Comparison of ENCODE assay signal across 8 cellular contexts in the genomic region with DNA sequence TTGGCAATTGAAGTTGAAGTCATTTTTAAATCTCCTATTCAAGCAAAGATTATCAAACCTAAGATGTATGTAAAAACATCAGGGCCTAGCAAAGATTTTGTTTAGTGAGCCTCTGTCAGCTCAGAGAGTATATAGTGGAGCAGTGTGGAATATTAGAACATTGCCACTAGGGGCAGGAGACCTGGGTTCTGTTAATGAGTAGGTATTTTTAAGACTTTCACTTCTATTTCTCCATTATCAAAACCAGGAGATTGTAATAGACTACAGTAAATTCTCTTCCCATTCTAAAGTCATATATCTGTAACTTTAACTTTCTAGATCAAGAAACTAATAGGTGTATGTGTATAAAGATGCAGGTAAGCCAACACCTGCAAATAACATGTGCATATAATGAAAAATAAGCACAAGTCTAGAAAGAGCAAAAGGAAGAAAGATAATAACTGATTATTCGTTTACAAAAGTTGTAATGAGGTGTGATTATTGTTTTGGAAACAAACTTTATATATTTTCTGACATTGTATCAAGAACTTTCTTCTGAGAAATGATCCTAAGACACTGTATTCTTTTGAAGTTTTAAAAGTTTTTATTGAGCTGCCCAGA.
DNase-seq lines count a peak whose midpoint lies in the region; ATAC-seq, FAIRE-seq and TF ChIP-seq lines count a peak whose summit lies in the region.

No MANE protein-coding gene starts in this region.

- TF ChIP-seq POLR2A in Peyer's patch (IDR thresholded peaks at IDR 0.05): no peak

- H3K36me3 Mint-ChIP-seq in stimulated activated naive B cell treated with anti-CD40 and anti-IgM and Interleukin-4, amounts not matched to agents 10 μg/mL and 1 μg/mL and 100 μg/mL, for 72 hours: no peaks in the 10 kb centered on the region

- H3K4me3 ChIP-seq in brain microvascular endothelial cell (ENCODE audit: low read depth, low read length): no peak overlapping the region
- H3K4me3 ChIP-seq in Peyer's patch: no peak overlapping the region

- peak; percentile 69 for FAIRE-seq in D721Med (lab: Jason Lieb, UNC)

- no peaks in the 10 kb centered on the region for H3K36me3 ChIP-seq in brain microvascular endothelial cell (replicated peaks)
- H3K36me3 ChIP-seq in Peyer's patch: no peaks in the 10 kb centered on the region

- TF ChIP-seq CTCF in D721Med (IDR thresholded peaks at IDR 0.05; ENCODE audit: insufficient read depth, missing control alignments) (peak; percentile 49), GM20000 (IDR thresholded peaks at IDR 0.05; ENCODE audit: extremely low read depth, missing control alignments) (peak; percentile 14), brain microvascular endothelial cell (IDR thresholded peaks at IDR 0.05; ENCODE audit: low read depth, low read length, missing control alignments) (peak; percentile 69), Peyer's patch (IDR thresholded peaks at IDR 0.05) (no peak)

- H3K9me3 ChIP-seq in Peyer's patch: no peaks in the 10 kb centered on the region

- no peaks in the 10 kb centered on the region for H3K4me1 ChIP-seq in Peyer's patch

- H3K27me3 ChIP-seq in brain microvascular endothelial cell (replicated peaks) (no peaks in the 10 kb centered on the region), Peyer's patch (no peaks in the 10 kb centered on the region)

- no peaks in the 10 kb centered on the region for H3K9me3 Mint-ChIP-seq in stimulated activated naive B cell treated with anti-CD40 and anti-IgM and Interleukin-4, amounts not matched to agents 10 μg/mL and 1 μg/mL and 100 μg/mL, for 72 hours

- H3K27ac ChIP-seq in brain microvascular endothelial cell (no peak overlapping the region), Peyer's patch (no peak overlapping the region)

- H3K27ac Mint-ChIP-seq in stimulated activated naive B cell treated with anti-CD40 and anti-IgM and Interleukin-4, amounts not matched to agents 10 μg/mL and 1 μg/mL and 100 μg/mL, for 72 hours: no peak overlapping the region

- in situ Hi-C loops in brain microvascular endothelial cell (cut with HindIII; ENCODE audit: low pct_ligation_motif_present, low sequenced_read_pairs): no loop called here

- H3K4me3 Mint-ChIP-seq in stimulated activated naive B cell treated with anti-CD40 and anti-IgM and Interleukin-4, amounts not matched to agents 10 μg/mL and 1 μg/mL and 100 μg/mL, for 72 hours: no peak overlapping the region

- TF ChIP-seq EP300 in Ishikawa (IDR thresholded peaks at IDR 0.05; ENCODE audit: borderline replicate concordance): no peak

- peak; percentile 74 to 82 for ATAC-seq in stimulated activated naive B cell treated with anti-CD40 and anti-IgM and Interleukin-4, amounts not matched to agents 10 μg/mL and 1 μg/mL and 100 μg/mL, for 72 hours (replicated peaks)

- no peaks in the 10 kb centered on the region for H3K4me1 Mint-ChIP-seq in stimulated activated naive B cell treated with anti-CD40 and anti-IgM and Interleukin-4, amounts not matched to agents 10 μg/mL and 1 μg/mL and 100 μg/mL, for 72 hours

- 0 out of 2 replicates have a peak, but pooled peaks have one; percentile 15 for TF ChIP-seq RAD21 in Ishikawa (IDR thresholded peaks at IDR 0.05; ENCODE audit: low read depth)

- DNase-seq in D721Med (ENCODE audit: insufficient read length, low spot score) (no peak), GM20000 (ENCODE audit: low spot score) (peak; percentile 12), brain microvascular endothelial cell (peak; percentile 12), NCI-H187 (lab: John Stamatoyannopoulos, UW) (no peak), Peyer's patch (no peak)
- no peak for DNase-seq in stimulated activated naive B cell treated with anti-CD40 and anti-IgM and Interleukin-4, amounts not matched to agents 10 μg/mL and 1 μg/mL and 100 μg/mL, for 72 hours
- no peak for DNase-seq in stimulated activated CD4-positive, alpha-beta T cell treated with anti-CD3 and anti-CD28 coated beads, Interleukin-1b, Interleukin-23, amount 100 ng/mL, for 48 hours

- H3K27me3 Mint-ChIP-seq in stimulated activated naive B cell treated with anti-CD40 and anti-IgM and Interleukin-4, amounts not matched to agents 10 μg/mL and 1 μg/mL and 100 μg/mL, for 72 hours: no peaks in the 10 kb centered on the region

TF ChIP-seq in Ishikawa, 13 proteins besides CTCF, POLR2A, EP300 and RAD21:
- TF ChIP-seq MAX (IDR thresholded peaks at IDR 0.05) (no peak), TCF12 (IDR thresholded peaks at IDR 0.05; ENCODE audit: low read depth) (no peak), FOXM1 (IDR thresholded peaks at IDR 0.05; ENCODE audit: borderline replicate concordance, low read depth) (no peak), NFIC (IDR thresholded peaks at IDR 0.05) (no peak)
TF ChIP-seq in Ishikawa: peak in this region for 0.

Comparison
In these comparisons a context has a peak if more than half of its experiments do, and no peak if none do; other contexts are left out.
1. DNase-seq: peak in GM20000 (single experiment) and brain microvascular endothelial cell (single experiment); none in D721Med (single experiment), stimulated activated naive B cell treated with anti-CD40 and anti-IgM and Interleukin-4, amounts not matched to agents 10 μg/mL and 1 μg/mL and 100 μg/mL, for 72 hours (single experiment), stimulated activated CD4-positive, alpha-beta T cell treated with anti-CD3 and anti-CD28 coated beads, Interleukin-1b, Interleukin-23, amount 100 ng/mL, for 48 hours (single experiment), NCI-H187 (0 of 2) and Peyer's patch (0 of 3).
2. CTCF ChIP-seq: peak in D721Med (single experiment), GM20000 (single experiment) and brain microvascular endothelial cell (single experiment); none in Peyer's patch (0 of 6).